9 cellular contexts compared by ENCODE assay signal in the genomic region with DNA sequence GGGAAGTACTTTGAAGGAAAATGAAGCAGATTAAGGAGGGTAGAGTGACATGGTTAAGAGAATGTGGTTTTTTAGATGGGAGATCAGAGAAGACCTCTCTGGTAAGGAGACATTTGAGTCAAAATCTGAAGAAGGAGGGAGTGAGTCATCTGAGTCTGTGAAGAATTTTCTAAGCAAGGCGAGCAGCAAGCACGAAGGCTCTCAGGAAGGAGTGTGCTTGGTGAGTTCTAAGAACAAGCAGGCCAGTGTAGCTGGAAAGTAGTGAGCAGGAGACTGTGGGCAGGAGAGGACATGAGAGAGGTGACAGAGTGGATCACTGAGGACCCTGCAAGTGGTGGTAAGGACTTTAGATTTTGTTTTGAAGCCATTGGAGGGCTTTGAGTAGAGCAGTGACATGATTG.
DNase-seq lines count a peak whose midpoint lies in the region; ATAC-seq and TF ChIP-seq lines count a peak whose summit lies in the region.
"Had no signal": no experiment of that assay in that cellular context is flagged by ENCODE, and none has a peak within 500 bp of the region (broad histone marks: within the 10 kb centered on the region; RNA-seq: fewer than 3 reads in every experiment).

No MANE protein-coding gene starts in this region.

- TF ChIP-seq POLR2A in GM18505 (IDR thresholded peaks at IDR 0.05; ENCODE audit: borderline replicate concordance, extremely low read depth, insufficient read depth, insufficient read length), result peak; percentile 53

- H3K4me3 ChIP-seq in SJCRH30, result no peak overlapping the region

- peak; percentile 57 for DNase-seq in activated naive CD4-positive, alpha-beta T cell treated with anti-CD3 and anti-CD28 coated beads, Interleukin-2, amount 50 U/mL, for 16 hours
- peak; percentile 67 for DNase-seq in stimulated activated CD4-positive, alpha-beta T cell treated with anti-CD3 and anti-CD28 coated beads, Interleukin-1b, Interleukin-23, amount 100 ng/mL, for 48 hours
- DNase-seq in NCI-H1417 (lab: John Stamatoyannopoulos, UW), result no peak
- no peak for DNase-seq in Ammon's horn (ENCODE audit: low spot score)
- no peak for DNase-seq in SW 1271 (lab: John Stamatoyannopoulos, UW)
- DNase-seq in SJCRH30, result no peak

- peak; percentile 54 for ATAC-seq in GM18505 (IDR thresholded peaks at IDR 0.05; ENCODE audit: unreplicated experiment)
- peak; percentile 62 for ATAC-seq in HG03342 (IDR thresholded peaks at IDR 0.05; ENCODE audit: unreplicated experiment)

- no peaks in the 10 kb centered on the region for H3K36me3 ChIP-seq in SJCRH30

- no peaks in the 10 kb centered on the region for H3K27me3 ChIP-seq in SJCRH30

- no peaks in the 10 kb centered on the region for H3K9me3 ChIP-seq in SJCRH30 (replicated peaks)

- H3K4me1 ChIP-seq in SJCRH30, result no peaks in the 10 kb centered on the region

- H3K27ac ChIP-seq in SJCRH30, result no peak overlapping the region
- H3K27ac ChIP-seq: epithelial cell of prostate had no signal

Comparison
In these comparisons a context has a peak if more than half of its experiments do, and no peak if none do; other contexts are left out.
1. DNase-seq: peak in activated naive CD4-positive, alpha-beta T cell treated with anti-CD3 and anti-CD28 coated beads, Interleukin-2, amount 50 U/mL, for 16 hours (single experiment) and stimulated activated CD4-positive, alpha-beta T cell treated with anti-CD3 and anti-CD28 coated beads, Interleukin-1b, Interleukin-23, amount 100 ng/mL, for 48 hours (single experiment); none in NCI-H1417 (0 of 3), Ammon's horn (single experiment), SW 1271 (0 of 2) and SJCRH30 (0 of 2).